In the genomic region with DNA sequence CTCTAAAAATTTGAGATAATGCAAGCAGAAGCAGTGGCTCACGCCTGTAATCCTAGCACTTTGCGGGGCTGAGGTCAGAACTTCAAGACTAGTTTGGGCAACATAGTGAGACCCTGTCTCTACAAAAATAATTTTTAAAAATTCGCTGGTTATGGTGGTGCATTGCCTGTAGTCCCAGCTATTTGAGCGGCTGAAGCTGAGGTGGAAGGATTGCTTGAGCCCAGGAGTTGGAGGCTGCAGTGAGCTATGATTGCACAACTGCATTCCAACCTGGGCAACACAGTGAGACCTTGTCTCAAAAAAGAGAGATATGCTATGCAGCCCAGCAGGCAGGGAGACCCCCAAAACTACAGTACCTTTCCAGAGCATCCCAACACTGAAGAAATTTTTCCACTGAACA, we compare ENCODE assay signal across 10 cellular contexts. TPM values are rescaled to one million over a fixed set of nuclear protein-coding genes. Genes with fewer than 3 reads are reported as not detected.
DNase-seq lines count a peak whose midpoint lies in the region; ATAC-seq and TF ChIP-seq lines count a peak whose summit lies in the region.
"Had no signal": no experiment of that assay in that cellular context is flagged by ENCODE, and none has a peak within 500 bp of the region (broad histone marks: within the 10 kb centered on the region; RNA-seq: fewer than 3 reads in every experiment).

No MANE protein-coding gene starts in this region.

- H3K4me3 Mint-ChIP-seq in Caco-2 (ENCODE audit: unreplicated experiment): peak overlapping the region; percentile 88

- peaks cover 88% of the 10 kb centered on the region for H3K79me2 ChIP-seq in Loucy (ENCODE audit: insufficient read depth, low read length)

- DNase-seq in Caco-2: no peak
- no peak for DNase-seq in brain microvascular endothelial cell
- DNase-seq in activated effector memory CD4-positive, alpha-beta T cell treated with Interleukin-2 at 50 U/mL for 16 hours: no peak
- DNase-seq in NCI-H128 (lab: John Stamatoyannopoulos, UW; ENCODE audit: unreplicated experiment): no peak
- DNase-seq: NCI-H187 had no signal

- CTCF ChIA-PET in Caco-2 (lab: Charles Lee): no interaction called here

- peak overlapping the region; percentile 97 for H3K4me2 ChIP-seq in Loucy (ENCODE audit: low read depth, low read length, poor library complexity, severe bottlenecking)

- no peaks in the 10 kb centered on the region for H3K9me2 ChIP-seq in Loucy (replicated peaks; ENCODE audit: low read depth, low read length)

- H3K9ac ChIP-seq in Loucy (ENCODE audit: low read depth, low read length, poor library complexity, severe bottlenecking) (peak overlapping the region; percentile 98), mucosa of rectum (ENCODE audit: low read depth in 1 of 2, low read length in 2 of 2) (peak overlapping the region in 1 of 2 donors; percentile 47)

- no TSS peak for BruUV-seq in Caco-2 (replicated peaks; lab: Mats Ljungman, UMichigan)

- H3K36me3 ChIP-seq in Caco-2 (ENCODE audit: control insufficient read depth, insufficient read depth, low read length) (no peaks in the 10 kb centered on the region), Loucy (ENCODE audit: insufficient read depth, low read length) (peaks cover 24% of the 10 kb centered on the region; the same call in 1 of the 2 replicates), brain microvascular endothelial cell (replicated peaks) (peaks cover 24% of the 10 kb centered on the region), mucosa of rectum (ENCODE audit: control insufficient read depth in 2 of 2, insufficient read depth in 2 of 2, low read length in 2 of 2) (peaks cover 6 to 19% of the 10 kb centered on the region in 2 donors)

- no peaks in the 10 kb centered on the region for H3K27me3 Mint-ChIP-seq in Caco-2 (ENCODE audit: insufficient read depth, unreplicated experiment)

- H3F3A ChIP-seq in Loucy (ENCODE audit: low read depth): no peaks in the 10 kb centered on the region

- no peak overlapping the region for H3K4me3 ChIP-seq in Caco-2 (ENCODE audit: low read depth, low read length)
- H3K4me3 ChIP-seq in Loucy (ENCODE audit: low read length, poor library complexity, severe bottlenecking): peak overlapping the region; percentile 97
- H3K4me3 ChIP-seq in brain microvascular endothelial cell (ENCODE audit: low read depth, low read length): peak overlapping the region; percentile 4
- peak overlapping the region; percentile 48 to 67 for H3K4me3 ChIP-seq in mucosa of rectum (ENCODE audit: low read length in 2 of 2)

- no peak overlapping the region for H2AFZ ChIP-seq in Loucy (ENCODE audit: low read length)

- POLR2A ChIA-PET in Caco-2 (lab: Charles Lee): no interaction called here

- TF ChIP-seq CTCF in Caco-2 (IDR thresholded peaks at IDR 0.05; ENCODE audit: insufficient read depth in 1 of 2, low read depth in 1 of 2, low read length in 1 of 2, severe bottlenecking in 1 of 2, unreplicated experiment in 1 of 2) (no peak), Loucy (conservative IDR thresholded peaks at IDR 0.05; ENCODE audit: low read length) (no peak), brain microvascular endothelial cell (IDR thresholded peaks at IDR 0.05; ENCODE audit: low read depth, low read length, missing control alignments) (no peak)

- peak overlapping the region; percentile 63 for H3K27ac Mint-ChIP-seq in Caco-2 (ENCODE audit: unreplicated experiment)

- H3K4me1 Mint-ChIP-seq in Caco-2 (ENCODE audit: low read depth, unreplicated experiment): peaks cover 9% of the 10 kb centered on the region

- H3K9me3 Mint-ChIP-seq in Caco-2 (ENCODE audit: unreplicated experiment): no peaks in the 10 kb centered on the region

- H3K27me3 ChIP-seq in Caco-2 (replicated peaks; ENCODE audit: control insufficient read depth, insufficient read depth, low read length) (no peaks in the 10 kb centered on the region), Loucy (ENCODE audit: insufficient read depth, low read length, poor library complexity, severe bottlenecking) (no peaks in the 10 kb centered on the region), brain microvascular endothelial cell (replicated peaks) (no peaks in the 10 kb centered on the region), mucosa of rectum (ENCODE audit: control insufficient read depth in 2 of 2, insufficient read depth in 2 of 2, low read length in 2 of 2) (no peaks in the 10 kb centered on the region)
- H3K27me3 ChIP-seq: vagina had no signal

- no peak for ATAC-seq in GM18511 (IDR thresholded peaks at IDR 0.05; ENCODE audit: unreplicated experiment)
- no peak for ATAC-seq in HG03139 (IDR thresholded peaks at IDR 0.05; ENCODE audit: unreplicated experiment)

- no peak overlapping the region for H3K27ac ChIP-seq in brain microvascular endothelial cell
- peak overlapping the region in 1 of 2 donors; percentile 9 for H3K27ac ChIP-seq in mucosa of rectum (ENCODE audit: low read depth in 2 of 2, low read length in 2 of 2)
- H3K27ac ChIP-seq: vagina had no signal

- H4K20me1 ChIP-seq in Loucy (ENCODE audit: insufficient read depth, low read length, poor library complexity, severe bottlenecking): peaks cover 56% of the 10 kb centered on the region

- H3K36me3 Mint-ChIP-seq in Caco-2 (ENCODE audit: insufficient read depth, unreplicated experiment): peaks cover 50% of the 10 kb centered on the region

- H3K4me1 ChIP-seq in Caco-2: no peaks in the 10 kb centered on the region; the same call in 1 of the 2 replicates
- H3K4me1 ChIP-seq in Loucy (ENCODE audit: insufficient read depth, low read length, poor library complexity, severe bottlenecking): peaks cover 51% of the 10 kb centered on the region
- peaks cover 5 to 9% of the 10 kb centered on the region in 2 donors for H3K4me1 ChIP-seq in mucosa of rectum (ENCODE audit: control insufficient read depth in 2 of 2, insufficient read depth in 2 of 2, low read length in 2 of 2)

- in situ Hi-C loops in brain microvascular endothelial cell (cut with HindIII; ENCODE audit: low pct_ligation_motif_present, low sequenced_read_pairs): no loop called here

- intact Hi-C loops in Caco-2 (cut with micrococcal nuclease; ENCODE audit: unreplicated experiment): loop anchor here (5.0 kb wide), 2 partner anchors 103 to 152 kb away; no protein-coding TSS in a partner anchor

- H3K9me3 ChIP-seq in Caco-2 (no peaks in the 10 kb centered on the region), Loucy (ENCODE audit: insufficient read depth, low read depth, low read length) (no peaks in the 10 kb centered on the region), mucosa of rectum (ENCODE audit: control insufficient read depth in 2 of 2, low read length in 2 of 2) (no peaks in the 10 kb centered on the region)
- H3K9me3 ChIP-seq: vagina had no signal

RNA-seq across cellular contexts. Expression of a gene that starts 2.3 kb away (rescaled TPM):
- 250 and 308 TPM in 2 replicates for total RNA-seq in Caco-2 (2022)
